Comparison of ENCODE assay signal across 4 cellular contexts in the genomic region with DNA sequence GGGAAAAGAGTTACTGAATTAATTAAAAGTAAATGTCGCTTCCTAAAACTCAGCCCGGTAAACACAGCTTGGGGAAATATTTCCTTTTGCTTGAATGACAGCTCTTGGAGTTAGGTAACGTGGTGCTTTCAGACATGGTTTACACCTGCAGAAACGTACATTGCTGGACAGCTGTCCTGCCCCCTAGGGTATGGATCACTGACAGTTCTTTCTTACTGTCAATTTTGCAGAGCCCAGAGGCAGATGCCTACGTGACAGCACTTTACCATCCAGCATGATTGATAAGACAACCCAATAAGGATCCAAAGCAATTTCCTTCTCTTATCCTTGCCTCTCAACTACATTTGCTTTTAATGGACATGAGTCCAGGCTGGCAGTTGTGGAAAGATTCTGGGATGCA.
"Had no signal": no experiment of that assay in that cellular context is flagged by ENCODE, and none has a peak within 500 bp of the region (broad histone marks: within the 10 kb centered on the region; RNA-seq: fewer than 3 reads in every experiment).

No MANE protein-coding gene starts in this region.

- DNase-seq: H9, HCEC 1CT, KBM-7 had no signal

- H3K4me3 ChIP-seq: GM23338 had no signal
